Comparison of ENCODE assay signal across 8 cellular contexts in genomic region chr12:14256555-14257169, GRCh38.
A peak's percentile ranks its signal among the peaks of the same experiment; 100 is the strongest.
DNase-seq lines count a peak whose midpoint lies in the region; ATAC-seq and TF ChIP-seq lines count a peak whose summit lies in the region.

No MANE protein-coding gene starts in this region.

- TF ChIP-seq CTCF in GM20000 (IDR thresholded peaks at IDR 0.05; ENCODE audit: extremely low read depth, missing control alignments): peak; percentile 78
- peak; percentile 66 for TF ChIP-seq CTCF in WERI-Rb-1 (IDR thresholded peaks at IDR 0.05; ENCODE audit: low read depth, low read length)
- peak; percentile 70 to 79 for TF ChIP-seq CTCF in mammary epithelial cell (conservative IDR thresholded peaks at IDR 0.05 in 1 of 2, IDR thresholded peaks at IDR 0.05 in 1 of 2; ENCODE audit: extremely low read depth in 1 of 2, insufficient read depth in 1 of 2, low read depth in 1 of 2, low read length in 2 of 2)

- no peaks in the 10 kb centered on the region for H4K20me1 ChIP-seq in mammary epithelial cell (ENCODE audit: insufficient read depth, low read length)

- no TSS peak for BruUV-seq in mammary epithelial cell (replicated peaks; lab: Mats Ljungman, UMichigan)

- peaks cover 27% of the 10 kb centered on the region for H3K4me1 ChIP-seq in mammary epithelial cell (ENCODE audit: insufficient read depth, low read length)

- peak; percentile 79 for DNase-seq in AG20443 (ENCODE audit: low spot score)
- peak; percentile 64 for DNase-seq in GM20000 (ENCODE audit: low spot score)
- peak; percentile 82 for DNase-seq in NCI-H146 (lab: John Stamatoyannopoulos, UW)
- DNase-seq in WERI-Rb-1: peak; percentile 74
- DNase-seq in mammary epithelial cell: peak; percentile 42
- DNase-seq in iris pigment epithelial cell (ENCODE audit: low read depth): peak; percentile 91
- DNase-seq in stimulated activated CD4-positive, alpha-beta T cell treated with anti-CD3 and anti-CD28 coated beads, Interleukin-12 subunit alpha, Interleukin-12 subunit beta, amount 100 ng/mL, for 48 hours (ENCODE audit: low read depth in 2 of 3, low spot score in 1 of 3): peak; percentile 67 to 72 (median 70)

- ATAC-seq in HG03521 (IDR thresholded peaks at IDR 0.05; ENCODE audit: unreplicated experiment): no peak

- peak overlapping the region; percentile 76 for H3K27ac ChIP-seq in WERI-Rb-1
- peak overlapping the region; percentile 69 for H3K27ac ChIP-seq in mammary epithelial cell (ENCODE audit: insufficient read depth, low read depth, low read length)

- CTCF ChIA-PET in mammary epithelial cell (lab: Charles Lee; ENCODE audit: low non-redundant PET): no interaction called here

- H2AFZ ChIP-seq in mammary epithelial cell (ENCODE audit: low read depth, low read length): no peak overlapping the region

- H3K9ac ChIP-seq in mammary epithelial cell (ENCODE audit: insufficient read depth, low read length): no peak overlapping the region

- H3K27me3 ChIP-seq in WERI-Rb-1 (ENCODE audit: insufficient read depth, low read depth, severe bottlenecking): no peaks in the 10 kb centered on the region
- no peaks in the 10 kb centered on the region for H3K27me3 ChIP-seq in mammary epithelial cell (ENCODE audit: insufficient read depth, low read length)

- no peak overlapping the region for H3K4me2 ChIP-seq in mammary epithelial cell (ENCODE audit: insufficient read depth, low read depth, low read length)

- H3K9me3 ChIP-seq in WERI-Rb-1 (ENCODE audit: severe bottlenecking) (peaks cover 17% of the 10 kb centered on the region), mammary epithelial cell (replicated peaks; ENCODE audit: insufficient read depth, low read length) (peaks cover 8% of the 10 kb centered on the region)

- H3K4me3 ChIP-seq in WERI-Rb-1 (ENCODE audit: low read depth, low read length) (no peak overlapping the region), mammary epithelial cell (replicated peaks in 1 of 3; ENCODE audit: insufficient read depth in 1 of 3, low read depth in 2 of 3, low read length in 3 of 3) (no peak overlapping the region)

- intact Hi-C loops in mammary epithelial cell (cut with micrococcal nuclease): loop anchor here (1.0 kb wide), 5 partner anchors 109 to 198 kb away; partner anchors contain the start of gene ATF7IP

- in situ Hi-C loops in mammary epithelial cell (cut with MboI; ENCODE audit: low sequenced_read_pairs in 2 of 2): loop anchor here (10.0 to 25.0 kb wide), 2 partner anchors 106 to 108 kb away; partner anchors contain the start of gene ATF7IP (in 2 of the 2)

- 51% methylated on average over 15 of the region's 15 CpGs for WGBS in mammary epithelial cell (ENCODE audit: low coverage, missing lambda C conversion rate)

- H3K36me3 ChIP-seq in WERI-Rb-1 (no peaks in the 10 kb centered on the region), mammary epithelial cell (ENCODE audit: insufficient read depth, low read length) (no peaks in the 10 kb centered on the region)

- no peaks in the 10 kb centered on the region for H3K79me2 ChIP-seq in mammary epithelial cell (ENCODE audit: insufficient read depth, low read length)

- dilution Hi-C loops in mammary epithelial cell (cut with HindIII; ENCODE audit: low sequenced_read_pairs): no loop called here
